In the genomic region with DNA sequence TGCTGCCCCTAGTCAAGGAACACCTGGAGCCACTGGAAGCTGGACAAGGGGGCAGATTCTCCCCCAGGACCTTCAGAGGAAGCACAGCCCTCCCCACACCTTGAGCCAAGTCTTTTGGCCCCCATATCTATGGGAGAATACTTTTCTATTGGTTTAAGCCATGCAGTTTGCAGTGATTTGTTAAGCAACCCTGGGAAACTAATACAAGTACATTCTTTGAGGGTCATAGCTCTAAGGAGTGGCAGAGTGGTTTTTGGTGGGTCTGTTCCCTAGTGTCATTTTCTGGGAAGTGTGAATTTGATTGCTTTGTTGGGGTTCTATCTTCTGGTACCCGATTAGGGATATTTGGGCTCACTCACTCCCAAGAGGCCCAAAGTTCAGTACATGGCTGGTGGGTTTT, we compare ENCODE assay signal across 36 cellular contexts. TPM values are rescaled to one million over a fixed set of nuclear protein-coding genes. Genes with fewer than 3 reads are reported as not detected.
"Had no signal": no experiment of that assay in that cellular context is flagged by ENCODE, and none has a peak within 500 bp of the region (broad histone marks: within the 10 kb centered on the region; RNA-seq: fewer than 3 reads in every experiment).

No MANE protein-coding gene starts in this region.

- H3K4me1 Mint-ChIP-seq: activated CD4-positive, alpha-beta memory T cell treated with anti-CD3 and anti-CD28 coated beads, Interleukin-2, amount 10 ng/mL, durations not matched to agents 7 days and 5 days; activated CD4-positive, alpha-beta T cell treated with anti-CD3 and anti-CD28 coated beads, Interleukin-2, amount 10 ng/mL, durations not matched to agents 24 days and 14 days; activated naive CD4-positive, alpha-beta T cell treated with anti-CD3 and anti-CD28 coated beads, Interleukin-2, amount 10 ng/mL, durations not matched to agents 7 days and 5 days; activated naive CD8-positive, alpha-beta T cell treated with anti-CD3 and anti-CD28 coated beads, Interleukin-2, amount 10 ng/mL, durations not matched to agents 7 days and 5 days; brain; immature natural killer cell; naive B cell; nephron progenitor cell; stimulated activated memory B cell treated with anti-CD40 and anti-IgM and Interleukin-4, amounts not matched to agents 10 μg/mL and 1 μg/mL and 100 μg/mL, for 72 hours; stimulated activated naive CD8-positive, alpha-beta T cell treated with anti-CD3 and anti-CD28 coated beads, Interleukin-15, amount 100 ng/mL, for 72 hours had no signal

- H3K4me1 ChIP-seq: ascending aorta, pancreas, psoas muscle, right atrium auricular region, thyroid gland had no signal

- ATAC-seq: esophagus mucosa; psoas muscle; stimulated activated memory B cell treated with anti-CD40 and anti-IgM and Interleukin-4, amounts not matched to agents 10 μg/mL and 1 μg/mL and 100 μg/mL, for 72 hours; stimulated activated naive CD8-positive, alpha-beta T cell treated with anti-CD3 and anti-CD28 coated beads, Interleukin-15, amount 100 ng/mL, for 72 hours had no signal

- H3K4me3 Mint-ChIP-seq: activated CD4-positive, alpha-beta memory T cell treated with anti-CD3 and anti-CD28 coated beads, Interleukin-2, amount 10 ng/mL, durations not matched to agents 7 days and 5 days; activated CD4-positive, alpha-beta T cell treated with anti-CD3 and anti-CD28 coated beads, Interleukin-2, amount 10 ng/mL, durations not matched to agents 24 days and 14 days; activated naive CD4-positive, alpha-beta T cell treated with anti-CD3 and anti-CD28 coated beads, Interleukin-2, amount 10 ng/mL, durations not matched to agents 7 days and 5 days; activated naive CD8-positive, alpha-beta T cell treated with anti-CD3 and anti-CD28 coated beads, Interleukin-2, amount 10 ng/mL, durations not matched to agents 7 days and 5 days; activated T-cell treated with anti-CD3 and anti-CD28 coated beads, Interleukin-2, amount 50 U/mL, for 24 hours; brain; immature natural killer cell; naive B cell; nephron progenitor cell; stimulated activated memory B cell treated with anti-CD40 and anti-IgM and Interleukin-4, amounts not matched to agents 10 μg/mL and 1 μg/mL and 100 μg/mL, for 72 hours; stimulated activated naive CD8-positive, alpha-beta T cell treated with anti-CD3 and anti-CD28 coated beads, Interleukin-15, amount 100 ng/mL, for 72 hours; T-helper 2 cell treated with Interferon-gamma antibody and Interleukin-4, amounts not matched to agents 5 μg/mL and 100 μg/mL, for 36 hours had no signal

- H3K27me3 Mint-ChIP-seq: stimulated activated memory B cell treated with anti-CD40 and anti-IgM and Interleukin-4, amounts not matched to agents 10 μg/mL and 1 μg/mL and 100 μg/mL, for 72 hours had no signal

- H3K27me3 ChIP-seq: ascending aorta, cardiac muscle cell, colonic mucosa, dorsolateral prefrontal cortex, pancreas, right atrium auricular region, thyroid gland had no signal

- H3K4me3 ChIP-seq: ascending aorta, cardiac muscle cell, colonic mucosa, dorsolateral prefrontal cortex, pancreas, psoas muscle, right atrium auricular region, smooth muscle cell, thyroid gland had no signal

- H3K9me3 ChIP-seq: ascending aorta, colonic mucosa, neutrophil, pancreas, psoas muscle, right atrium auricular region, thyroid gland had no signal

- H3K36me3 ChIP-seq: ascending aorta, cardiac muscle cell, colonic mucosa, neutrophil, pancreas, right atrium auricular region, thyroid gland had no signal

- H3K27ac Mint-ChIP-seq: activated CD4-positive, alpha-beta memory T cell treated with anti-CD3 and anti-CD28 coated beads, Interleukin-2, amount 10 ng/mL, durations not matched to agents 7 days and 5 days; activated CD4-positive, alpha-beta T cell treated with anti-CD3 and anti-CD28 coated beads, Interleukin-2, amount 10 ng/mL, durations not matched to agents 24 days and 14 days; activated naive CD4-positive, alpha-beta T cell treated with anti-CD3 and anti-CD28 coated beads, Interleukin-2, amount 10 ng/mL, durations not matched to agents 7 days and 5 days; activated naive CD8-positive, alpha-beta T cell treated with anti-CD3 and anti-CD28 coated beads, Interleukin-2, amount 10 ng/mL, durations not matched to agents 7 days and 5 days; activated T-cell treated with anti-CD3 and anti-CD28 coated beads, Interleukin-2, amount 50 U/mL, for 24 hours; brain; immature natural killer cell; naive B cell; nephron progenitor cell; stimulated activated memory B cell treated with anti-CD40 and anti-IgM and Interleukin-4, amounts not matched to agents 10 μg/mL and 1 μg/mL and 100 μg/mL, for 72 hours; stimulated activated naive CD8-positive, alpha-beta T cell treated with anti-CD3 and anti-CD28 coated beads, Interleukin-15, amount 100 ng/mL, for 72 hours; T-helper 2 cell treated with Interferon-gamma antibody and Interleukin-4, amounts not matched to agents 5 μg/mL and 100 μg/mL, for 36 hours had no signal

- H3K27ac ChIP-seq: ascending aorta, cardiac muscle cell, dorsolateral prefrontal cortex, neutrophil, psoas muscle, right atrium auricular region, thyroid gland had no signal

- H3K36me3 Mint-ChIP-seq: activated naive CD4-positive, alpha-beta T cell treated with anti-CD3 and anti-CD28 coated beads, Interleukin-2, amount 10 ng/mL, durations not matched to agents 7 days and 5 days; activated naive CD8-positive, alpha-beta T cell treated with anti-CD3 and anti-CD28 coated beads, Interleukin-2, amount 10 ng/mL, durations not matched to agents 7 days and 5 days; brain; immature natural killer cell; naive B cell; stimulated activated memory B cell treated with anti-CD40 and anti-IgM and Interleukin-4, amounts not matched to agents 10 μg/mL and 1 μg/mL and 100 μg/mL, for 72 hours had no signal

- DNase-seq: activated CD4-positive, alpha-beta memory T cell treated with anti-CD3 and anti-CD28 coated beads, Interleukin-2, amount 10 ng/mL, durations not matched to agents 7 days and 5 days; activated CD4-positive, alpha-beta T cell treated with anti-CD3 and anti-CD28 coated beads, Interleukin-2, amount 10 ng/mL, durations not matched to agents 24 days and 14 days; activated CD8-positive, alpha-beta memory T cell treated with anti-CD3 and anti-CD28 coated beads, Interleukin-2, amount 50 U/mL, for 48 hours; activated gamma-delta T cell; activated naive CD4-positive, alpha-beta T cell treated with anti-CD3 and anti-CD28 coated beads, Interleukin-2, amount 10 ng/mL, durations not matched to agents 7 days and 5 days; activated naive CD8-positive, alpha-beta T cell treated with anti-CD3 and anti-CD28 coated beads, Interleukin-2, amount 10 ng/mL, durations not matched to agents 7 days and 5 days; activated T-cell treated with anti-CD3 and anti-CD28 coated beads, Interleukin-2, amount 50 U/mL, for 24 hours; cerebellar nuclear complex; dorsolateral prefrontal cortex; effector memory CD4-positive, alpha-beta T cell; head of caudate nucleus; hypothalamus; immature natural killer cell; kidney; naive B cell; nephron progenitor cell; pancreas; psoas muscle; stimulated activated CD4-positive, alpha-beta T cell treated with anti-CD3 and anti-CD28 coated beads, Interleukin-1b, Interleukin-23, amount 100 ng/mL, for 48 hours; stimulated activated CD4-positive, alpha-beta T cell treated with anti-CD3 and anti-CD28 coated beads, Interleukin-4, amount 100 ng/mL, for 4 hours; stimulated activated CD8-positive, alpha-beta memory T cell treated with anti-CD3 and anti-CD28 coated beads, Interleukin-4, amount 100 ng/mL, for 48 hours; stimulated activated naive CD8-positive, alpha-beta T cell treated with anti-CD3 and anti-CD28 coated beads, Interleukin-15, amount 100 ng/mL, for 72 hours; T-helper 1 cell; thyroid gland had no signal

- H3K9me3 Mint-ChIP-seq: activated CD4-positive, alpha-beta memory T cell treated with anti-CD3 and anti-CD28 coated beads, Interleukin-2, amount 10 ng/mL, durations not matched to agents 7 days and 5 days; activated CD4-positive, alpha-beta T cell treated with anti-CD3 and anti-CD28 coated beads, Interleukin-2, amount 10 ng/mL, durations not matched to agents 24 days and 14 days; activated naive CD4-positive, alpha-beta T cell treated with anti-CD3 and anti-CD28 coated beads, Interleukin-2, amount 10 ng/mL, durations not matched to agents 7 days and 5 days; activated naive CD8-positive, alpha-beta T cell treated with anti-CD3 and anti-CD28 coated beads, Interleukin-2, amount 10 ng/mL, durations not matched to agents 7 days and 5 days; activated T-cell treated with anti-CD3 and anti-CD28 coated beads, Interleukin-2, amount 50 U/mL, for 24 hours; brain; nephron progenitor cell; stimulated activated memory B cell treated with anti-CD40 and anti-IgM and Interleukin-4, amounts not matched to agents 10 μg/mL and 1 μg/mL and 100 μg/mL, for 72 hours; stimulated activated naive CD8-positive, alpha-beta T cell treated with anti-CD3 and anti-CD28 coated beads, Interleukin-15, amount 100 ng/mL, for 72 hours; T-helper 2 cell treated with Interferon-gamma antibody and Interleukin-4, amounts not matched to agents 5 μg/mL and 100 μg/mL, for 36 hours had no signal

RNA-seq across cellular contexts. Expression of a gene that starts 50.8 kb away (rescaled TPM):
- total RNA-seq: activated CD4-positive, alpha-beta memory T cell treated with anti-CD3 and anti-CD28 coated beads, Interleukin-2, amount 10 ng/mL, durations not matched to agents 7 days and 5 days; activated CD4-positive, alpha-beta T cell treated with anti-CD3 and anti-CD28 coated beads, Interleukin-2, amount 10 ng/mL, durations not matched to agents 24 days and 14 days; activated naive CD8-positive, alpha-beta T cell treated with anti-CD3 and anti-CD28 coated beads, Interleukin-2, amount 10 ng/mL, durations not matched to agents 7 days and 5 days; ascending aorta; cardiac muscle cell; colonic mucosa; dorsolateral prefrontal cortex; esophagus mucosa; kidney; lung microvascular endothelial cell; pancreas; psoas muscle; right atrium auricular region; smooth muscle cell; urinary bladder had no signal
- polyA plus RNA-seq: cardiac muscle cell, immature natural killer cell, pancreas, psoas muscle, smooth muscle cell, urinary bladder had no signal
